In the genomic region with DNA sequence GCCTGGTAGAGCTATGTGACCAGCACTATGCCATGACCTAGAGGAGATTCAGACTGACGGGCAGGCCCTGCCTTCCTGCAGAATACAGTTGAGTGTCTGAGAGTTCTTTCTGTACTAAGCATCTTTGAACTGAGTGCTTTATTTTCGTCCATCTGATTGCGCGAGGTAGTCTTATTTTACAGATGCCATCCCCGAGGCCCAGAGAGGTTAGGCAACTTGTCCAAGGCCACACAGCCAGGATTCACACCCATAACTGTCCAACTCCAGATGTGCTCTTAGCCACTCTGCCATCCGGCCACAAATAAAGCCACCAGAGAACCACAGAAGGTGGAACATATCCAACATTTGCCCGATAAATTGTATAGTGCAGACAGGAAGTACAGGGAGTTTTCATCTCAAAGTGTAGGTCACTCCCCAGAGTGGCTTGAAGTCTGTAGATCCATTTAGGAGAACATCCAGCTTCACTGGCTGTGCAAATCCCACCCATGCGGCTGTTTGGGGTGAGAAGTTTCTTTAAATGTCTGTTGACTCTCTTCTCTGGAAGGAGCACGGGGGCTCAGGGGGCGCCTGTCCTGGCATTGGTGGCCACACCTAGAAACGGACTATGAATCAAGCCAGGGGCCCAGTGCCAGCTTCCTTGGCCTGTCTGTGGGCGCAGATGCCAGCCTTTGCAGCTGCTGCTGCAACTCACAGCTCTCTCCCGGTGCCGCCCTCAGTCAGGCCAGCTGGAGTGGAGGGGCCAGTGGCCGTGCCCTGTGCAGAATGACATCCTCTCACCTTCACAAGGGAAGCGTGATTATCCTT, we compare ENCODE assay signal across 1 cellular context.
TF ChIP-seq lines count a peak whose summit lies in the region.

No MANE protein-coding gene starts in this region.

TF ChIP-seq in SK-N-SH treated with all-trans-retinoic acid at 6 μM for 48 hours, 23 proteins besides CTCF, POLR2A, EP300 and RAD21 (continued from another document):
- TF ChIP-seq, protein P1, sequence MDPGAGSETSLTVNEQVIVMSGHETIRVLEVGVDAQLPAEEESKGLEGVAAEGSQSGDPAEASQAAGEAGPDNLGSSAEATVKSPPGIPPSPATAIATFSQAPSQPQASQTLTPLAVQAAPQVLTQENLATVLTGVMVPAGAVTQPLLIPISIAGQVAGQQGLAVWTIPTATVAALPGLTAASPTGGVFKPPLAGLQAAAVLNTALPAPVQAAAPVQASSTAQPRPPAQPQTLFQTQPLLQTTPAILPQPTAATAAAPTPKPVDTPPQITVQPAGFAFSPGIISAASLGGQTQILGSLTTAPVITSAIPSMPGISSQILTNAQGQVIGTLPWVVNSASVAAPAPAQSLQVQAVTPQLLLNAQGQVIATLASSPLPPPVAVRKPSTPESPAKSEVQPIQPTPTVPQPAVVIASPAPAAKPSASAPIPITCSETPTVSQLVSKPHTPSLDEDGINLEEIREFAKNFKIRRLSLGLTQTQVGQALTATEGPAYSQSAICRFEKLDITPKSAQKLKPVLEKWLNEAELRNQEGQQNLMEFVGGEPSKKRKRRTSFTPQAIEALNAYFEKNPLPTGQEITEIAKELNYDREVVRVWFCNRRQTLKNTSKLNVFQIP (CRISPR knock-in tag; IDR thresholded peaks at IDR 0.05; ENCODE audit: borderline replicate concordance, low read depth) = no peak
- TF ChIP-seq, protein P2, sequence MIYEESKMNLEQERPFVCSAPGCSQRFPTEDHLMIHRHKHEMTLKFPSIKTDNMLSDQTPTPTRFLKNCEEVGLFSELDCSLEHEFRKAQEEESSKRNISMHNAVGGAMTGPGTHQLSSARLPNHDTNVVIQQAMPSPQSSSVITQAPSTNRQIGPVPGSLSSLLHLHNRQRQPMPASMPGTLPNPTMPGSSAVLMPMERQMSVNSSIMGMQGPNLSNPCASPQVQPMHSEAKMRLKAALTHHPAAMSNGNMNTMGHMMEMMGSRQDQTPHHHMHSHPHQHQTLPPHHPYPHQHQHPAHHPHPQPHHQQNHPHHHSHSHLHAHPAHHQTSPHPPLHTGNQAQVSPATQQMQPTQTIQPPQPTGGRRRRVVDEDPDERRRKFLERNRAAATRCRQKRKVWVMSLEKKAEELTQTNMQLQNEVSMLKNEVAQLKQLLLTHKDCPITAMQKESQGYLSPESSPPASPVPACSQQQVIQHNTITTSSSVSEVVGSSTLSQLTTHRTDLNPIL (CRISPR knock-in tag; IDR thresholded peaks at IDR 0.05; ENCODE audit: low read depth) = no peak
